ENCODE assay signal across 8 cellular contexts in genomic region chr17:1399366-1399678, GRCh38. TPM values are rescaled to one million over a fixed set of nuclear protein-coding genes. Genes with fewer than 3 reads are reported as not detected.
DNase-seq lines count a peak whose midpoint lies in the region; TF ChIP-seq lines count a peak whose summit lies in the region.

No MANE protein-coding gene starts in this region.

- peak overlapping the region; percentile 100 for H3K4me3 Mint-ChIP-seq in activated CD4-positive, alpha-beta T cell treated with anti-CD3 and anti-CD28 coated beads, Interleukin-2, amount 10 ng/mL, durations not matched to agents 7 days and 5 days
- peak overlapping the region; percentile 99 to 100 (median 99) for H3K4me3 Mint-ChIP-seq in immature natural killer cell

- CTCF ChIA-PET in activated CD4-positive, alpha-beta T cell treated with anti-CD3 and anti-CD28 coated beads, Interleukin-2, amount 10 ng/mL, durations not matched to agents 7 days and 5 days (lab: Charles Lee): interaction anchor here (0.6 to 1.3 kb wide), 3 partner anchors 7 to 34 kb away, joined by 3 to 4 read pairs (median 3); no protein-coding TSS in a partner anchor

- H3K27ac Mint-ChIP-seq in activated CD4-positive, alpha-beta T cell treated with anti-CD3 and anti-CD28 coated beads, Interleukin-2, amount 10 ng/mL, durations not matched to agents 7 days and 5 days: peak overlapping the region; percentile 99
- H3K27ac Mint-ChIP-seq in immature natural killer cell: peak overlapping the region; percentile 96 to 99 (median 98)

- in situ Hi-C loops in astrocyte of the cerebellum (cut with HindIII; ENCODE audit: low sequenced_read_pairs): no loop called here

- TF ChIP-seq CTCF in astrocyte of the cerebellum (IDR thresholded peaks at IDR 0.05; ENCODE audit: low read depth, low read length, missing control alignments): no peak

- H3K9me3 Mint-ChIP-seq in activated CD4-positive, alpha-beta T cell treated with anti-CD3 and anti-CD28 coated beads, Interleukin-2, amount 10 ng/mL, durations not matched to agents 7 days and 5 days: no peaks in the 10 kb centered on the region
- H3K9me3 Mint-ChIP-seq in immature natural killer cell: no peaks in the 10 kb centered on the region

- no peak for DNase-seq in activated CD4-positive, alpha-beta T cell treated with anti-CD3 and anti-CD28 coated beads, Interleukin-2, amount 10 ng/mL, durations not matched to agents 7 days and 5 days
- DNase-seq in activated CD4-positive, alpha-beta T cell treated with anti-CD3 and anti-CD28 coated beads, Interleukin-2, amount 50 U/mL, for 4 hours: no peak
- DNase-seq in Jurkat, Clone E6-1 (ENCODE audit: low read depth, low spot score): no peak
- DNase-seq in astrocyte of the cerebellum (ENCODE audit: low read depth) (no peak), immature natural killer cell (no peak), NCI-H2107 (lab: John Stamatoyannopoulos, UW) (no peak), GOT3 (lab: John Stamatoyannopoulos, UW) (no peak)
- peak; percentile 18 to 21 for DNase-seq in stimulated activated CD8-positive, alpha-beta memory T cell treated with anti-CD3 and anti-CD28 coated beads, Interleukin-4, amount 100 ng/mL, for 1 hour (ENCODE audit: low read depth in 2 of 2, low spot score in 1 of 2)

- POLR2A ChIA-PET in activated CD4-positive, alpha-beta T cell treated with anti-CD3 and anti-CD28 coated beads, Interleukin-2, amount 10 ng/mL, durations not matched to agents 7 days and 5 days (lab: Charles Lee): no interaction called here

- H3K4me3 ChIP-seq in Jurkat, Clone E6-1 (ENCODE audit: low read length): peak overlapping the region; percentile 98
- H3K4me3 ChIP-seq in astrocyte of the cerebellum (ENCODE audit: low read depth, low read length): peak overlapping the region; percentile 96

- H3K36me3 Mint-ChIP-seq in activated CD4-positive, alpha-beta T cell treated with anti-CD3 and anti-CD28 coated beads, Interleukin-2, amount 10 ng/mL, durations not matched to agents 7 days and 5 days (ENCODE audit: low read depth): peaks cover 27% of the 10 kb centered on the region
- no peaks in the 10 kb centered on the region for H3K36me3 Mint-ChIP-seq in immature natural killer cell

- H3K4me1 Mint-ChIP-seq in activated CD4-positive, alpha-beta T cell treated with anti-CD3 and anti-CD28 coated beads, Interleukin-2, amount 10 ng/mL, durations not matched to agents 7 days and 5 days: peaks cover 29% of the 10 kb centered on the region
- H3K4me1 Mint-ChIP-seq in immature natural killer cell: peaks cover 44 to 46% of the 10 kb centered on the region in 2 donors

- H3K27me3 Mint-ChIP-seq in activated CD4-positive, alpha-beta T cell treated with anti-CD3 and anti-CD28 coated beads, Interleukin-2, amount 10 ng/mL, durations not matched to agents 7 days and 5 days: no peaks in the 10 kb centered on the region
- peaks cover 9 to 17% (median 9%) of the 10 kb centered on the region in 3 donors for H3K27me3 Mint-ChIP-seq in immature natural killer cell (ENCODE audit: low read depth in 3 of 3)

RNA-seq across cellular contexts. Expression of gene YWHAE, which starts 0.7 kb away (rescaled TPM):
- total RNA-seq in activated CD4-positive, alpha-beta T cell treated with anti-CD3 and anti-CD28 coated beads, Interleukin-2, amount 10 ng/mL, durations not matched to agents 7 days and 5 days: 100 to 1,000 TPM; 340 to 435 TPM
- 1,020 TPM for polyA plus RNA-seq in Jurkat, Clone E6-1 (2012; ENCODE audit: insufficient read depth, insufficient read length)
- polyA plus RNA-seq in immature natural killer cell: 10 to 100 TPM; 45.9 to 53.5 (median 48.4) TPM

RNA-seq across cellular contexts. Expression of gene CRK, which starts 56.7 kb away (rescaled TPM):
- total RNA-seq in activated CD4-positive, alpha-beta T cell treated with anti-CD3 and anti-CD28 coated beads, Interleukin-2, amount 10 ng/mL, durations not matched to agents 7 days and 5 days: 10 to 100 TPM; 17.5 to 18.4 TPM
- 18.3 TPM for polyA plus RNA-seq in Jurkat, Clone E6-1 (2012; ENCODE audit: insufficient read depth, insufficient read length)
- 10 to 100 TPM; 10.9 to 20.6 (median 11.1) TPM for polyA plus RNA-seq in immature natural killer cell

Comparison
In these comparisons a context has a peak if more than half of its experiments do, and no peak if none do; other contexts are left out.
1. DNase-seq: peak in stimulated activated CD8-positive, alpha-beta memory T cell treated with anti-CD3 and anti-CD28 coated beads, Interleukin-4, amount 100 ng/mL, for 1 hour (2 of 2); none in activated CD4-positive, alpha-beta T cell treated with anti-CD3 and anti-CD28 coated beads, Interleukin-2, amount 10 ng/mL, durations not matched to agents 7 days and 5 days (single experiment), activated CD4-positive, alpha-beta T cell treated with anti-CD3 and anti-CD28 coated beads, Interleukin-2, amount 50 U/mL, for 4 hours (0 of 2), Jurkat, Clone E6-1 (single experiment), astrocyte of the cerebellum (single experiment), immature natural killer cell (0 of 3), NCI-H2107 (single experiment) and GOT3 (single experiment).